Comparison of ENCODE assay signal across 12 cellular contexts in genomic region chr2:237227190-237227988, GRCh38.
DNase-seq lines count a peak whose midpoint lies in the region.
"Had no signal": no experiment of that assay in that cellular context is flagged by ENCODE, and none has a peak within 500 bp of the region (broad histone marks: within the 10 kb centered on the region; RNA-seq: fewer than 3 reads in every experiment).

No MANE protein-coding gene starts in this region.

- H3K27me3 Mint-ChIP-seq in activated naive CD8-positive, alpha-beta T cell treated with anti-CD3 and anti-CD28 coated beads for 36 hours = peaks cover 22% of the 10 kb centered on the region

- H3K9me3 Mint-ChIP-seq in activated naive CD8-positive, alpha-beta T cell treated with anti-CD3 and anti-CD28 coated beads for 36 hours = no peaks in the 10 kb centered on the region

- H3K36me3 Mint-ChIP-seq in activated naive CD8-positive, alpha-beta T cell treated with anti-CD3 and anti-CD28 coated beads for 36 hours = no peaks in the 10 kb centered on the region
- H3K36me3 Mint-ChIP-seq: CD4-positive, alpha-beta memory T cell had no signal

- no peak overlapping the region for H3K27ac Mint-ChIP-seq in activated naive CD8-positive, alpha-beta T cell treated with anti-CD3 and anti-CD28 coated beads for 36 hours
- H3K27ac Mint-ChIP-seq: CD4-positive, alpha-beta memory T cell; naive thymus-derived CD4-positive, alpha-beta T cell had no signal

- DNase-seq in A172 (ENCODE audit: low spot score) (peak; percentile 97), HS-5 (ENCODE audit: low read depth) (peak; percentile 88), islet precursor cell (peak; percentile 64), amygdala (lab: John Stamatoyannopoulos, UW) (no peak), C1 segment of cervical spinal cord (lab: John Stamatoyannopoulos, UW) (no peak), NCI-H510A (lab: John Stamatoyannopoulos, UW) (no peak), NCI-H146 (lab: John Stamatoyannopoulos, UW) (no peak)
- DNase-seq in activated naive CD8-positive, alpha-beta T cell treated with anti-CD3 and anti-CD28 coated beads for 36 hours = peak; percentile 18
- DNase-seq: activated CD4-positive, alpha-beta T cell treated with anti-CD3 and anti-CD28 coated beads, Interleukin-2, amount 50 U/mL, for 4 hours; CD4-positive, alpha-beta memory T cell; NK-92 treated with Interleukin-12 subunit alpha and Interleukin-12 subunit beta, amount 100 ng/mL, for 24 hours had no signal

- H3K4me3 Mint-ChIP-seq in activated naive CD8-positive, alpha-beta T cell treated with anti-CD3 and anti-CD28 coated beads for 36 hours = no peak overlapping the region
- H3K4me3 Mint-ChIP-seq: CD4-positive, alpha-beta memory T cell; naive thymus-derived CD4-positive, alpha-beta T cell had no signal

- peaks cover 5% of the 10 kb centered on the region for H3K4me1 Mint-ChIP-seq in activated naive CD8-positive, alpha-beta T cell treated with anti-CD3 and anti-CD28 coated beads for 36 hours
- H3K4me1 Mint-ChIP-seq: CD4-positive, alpha-beta memory T cell had no signal

Comparison
In these comparisons a context has a peak if more than half of its experiments do, and no peak if none do; other contexts are left out.
1. DNase-seq: peak in A172 (single experiment), HS-5 (single experiment), activated naive CD8-positive, alpha-beta T cell treated with anti-CD3 and anti-CD28 coated beads for 36 hours (single experiment) and islet precursor cell (single experiment); none in amygdala (0 of 56), C1 segment of cervical spinal cord (0 of 14), NCI-H510A (single experiment) and NCI-H146 (single experiment).